9 cellular contexts compared by ENCODE assay signal in genomic region chr12:48104531-48104930, GRCh38. TPM values are rescaled to one million over a fixed set of nuclear protein-coding genes. Genes with fewer than 3 reads are reported as not detected.
DNase-seq lines count a peak whose midpoint lies in the region; ATAC-seq, FAIRE-seq and TF ChIP-seq lines count a peak whose summit lies in the region.
"Had no signal": no experiment of that assay in that cellular context is flagged by ENCODE, and none has a peak within 500 bp of the region (broad histone marks: within the 10 kb centered on the region; RNA-seq: fewer than 3 reads in every experiment).

No MANE protein-coding gene starts in this region.

- POLR2A ChIA-PET in CD4-positive, alpha-beta T cell (lab: Charles Lee) = interaction anchor here (1.3 to 2.8 kb wide), 5 partner anchors 21 to 94 kb away, joined by 3 to 50 read pairs (median 6); partner anchors contain the start of gene ASB8

- no peaks in the 10 kb centered on the region for H3K9me3 Mint-ChIP-seq in CD4-positive, alpha-beta T cell
- H3K9me3 Mint-ChIP-seq in brain = no peaks in the 10 kb centered on the region

- H3K4me3 ChIP-seq in muscle layer of duodenum (ENCODE audit: low read depth in 1 of 2, low read length in 2 of 2) = peak overlapping the region; percentile 76 to 91

- no peak for TF ChIP-seq CTCF in CD4-positive, alpha-beta T cell (IDR thresholded peaks at IDR 0.05)
- TF ChIP-seq CTCF in brain (conservative IDR thresholded peaks at IDR 0.05) = no peak
- no peak for TF ChIP-seq CTCF in D721Med (IDR thresholded peaks at IDR 0.05; ENCODE audit: insufficient read depth, missing control alignments)

- H3K4me3 Mint-ChIP-seq in CD4-positive, alpha-beta T cell = peak overlapping the region; percentile 94
- peak overlapping the region; percentile 92 to 99 (median 96) for H3K4me3 Mint-ChIP-seq in brain

- no peak for DNase-seq in CD4-positive, alpha-beta T cell
- DNase-seq in HT-29 (ENCODE audit: low spot score) (peak; percentile 65), cerebellum (ENCODE audit: low spot score) (no peak), D721Med (ENCODE audit: insufficient read length, low spot score) (no peak), glomerular visceral epithelial cell (ENCODE audit: extremely low spot score) (no peak)
- no peak for DNase-seq in activated CD4-positive, CD25-positive, alpha-beta regulatory T cell treated with anti-CD3 and anti-CD28 coated beads, Interleukin-2, amount 50 U/mL, for 72 hours

- no peaks in the 10 kb centered on the region for H3K27me3 Mint-ChIP-seq in CD4-positive, alpha-beta T cell
- H3K27me3 Mint-ChIP-seq in brain = peaks cover 13% of the 10 kb centered on the region

- no peak for FAIRE-seq in D721Med (lab: Jason Lieb, UNC)

- no peaks in the 10 kb centered on the region for H3K9me3 ChIP-seq in CD4-positive, alpha-beta T cell (ENCODE audit: control insufficient read depth, low read length)
- no peaks in the 10 kb centered on the region for H3K9me3 ChIP-seq in muscle layer of duodenum (ENCODE audit: control insufficient read depth in 1 of 2, low read length in 2 of 2)

- no peaks in the 10 kb centered on the region for H3K27me3 ChIP-seq in CD4-positive, alpha-beta T cell (ENCODE audit: control insufficient read depth, insufficient read depth, low read length)
- H3K27me3 ChIP-seq in muscle layer of duodenum (ENCODE audit: low read depth, low read length) = no peaks in the 10 kb centered on the region

- no peak for ATAC-seq in CD4-positive, alpha-beta T cell (ENCODE audit: poor library complexity)
- ATAC-seq: Right ventricle myocardium inferior had no signal

- H3K36me3 Mint-ChIP-seq in CD4-positive, alpha-beta T cell (ENCODE audit: low read depth) = peaks cover 21% of the 10 kb centered on the region
- H3K36me3 Mint-ChIP-seq in brain = no peaks in the 10 kb centered on the region

- H3K27ac Mint-ChIP-seq in CD4-positive, alpha-beta T cell = peak overlapping the region; percentile 89
- peak overlapping the region; percentile 71 to 100 (median 93) for H3K27ac Mint-ChIP-seq in brain

- intact Hi-C loops in CD4-positive, alpha-beta T cell (cut with DNase I, micrococcal nuclease) = no loop called here

- CTCF ChIA-PET in CD4-positive, alpha-beta T cell (lab: Charles Lee) = interaction anchor here (1.3 to 1.6 kb wide), 3 partner anchors 53 to 141 kb away, joined by 3 to 14 read pairs (median 7); partner anchors contain the start of genes ASB8 and TMEM106C

- no peak overlapping the region for H3K27ac ChIP-seq in CD4-positive, alpha-beta T cell (ENCODE audit: low read depth, low read length)
- H3K27ac ChIP-seq in muscle layer of duodenum (ENCODE audit: low read length) = no peak overlapping the region

- no peaks in the 10 kb centered on the region for H3K36me3 ChIP-seq in muscle layer of duodenum (ENCODE audit: control insufficient read depth in 1 of 2, insufficient read depth in 2 of 2, low read length in 2 of 2)

- peaks cover 59% of the 10 kb centered on the region for H3K4me1 Mint-ChIP-seq in CD4-positive, alpha-beta T cell (ENCODE audit: low read depth)
- H3K4me1 Mint-ChIP-seq in brain = peaks cover 46% of the 10 kb centered on the region

- peaks cover 18 to 21% of the 10 kb centered on the region in 2 donors for H3K4me1 ChIP-seq in muscle layer of duodenum (ENCODE audit: control insufficient read depth in 1 of 2, insufficient read depth in 2 of 2, low read length in 2 of 2)

RNA-seq across cellular contexts. Expression of gene SENP1, which starts 1.3 kb away (rescaled TPM):
- total RNA-seq in CD4-positive, alpha-beta T cell = 10 to 100 TPM; 20.3 to 25.7 TPM
- total RNA-seq in HT-29 (2014; rRNA removed; shearing (Covaris generic)) = 9.4 and 10.6 TPM in 2 replicates
- 9.5 TPM for polyA plus RNA-seq in brain (ENCODE audit: insufficient read depth, low read depth, low replicate concordance)
- total RNA-seq in cerebellum = 33.0 TPM

RNA-seq across cellular contexts. Expression of gene PFKM, which starts 14.6 kb away (rescaled TPM):
- total RNA-seq in CD4-positive, alpha-beta T cell = 1 to 10 TPM; 9.3 to 9.4 TPM
- 50.4 and 61.8 TPM in 2 replicates for total RNA-seq in HT-29 (2014; rRNA removed; shearing (Covaris generic))
- 51.4 TPM for polyA plus RNA-seq in brain (ENCODE audit: insufficient read depth, low read depth, low replicate concordance)
- total RNA-seq in cerebellum = 79.8 TPM

RNA-seq across cellular contexts. Expression of gene ASB8, which starts 52.8 kb away (rescaled TPM):
- total RNA-seq in CD4-positive, alpha-beta T cell = 10 to 100 TPM; 50.9 TPM
- 18.1 and 22.1 TPM in 2 replicates for total RNA-seq in HT-29 (2014; rRNA removed; shearing (Covaris generic))
- 26.6 TPM for polyA plus RNA-seq in brain (ENCODE audit: insufficient read depth, low read depth, low replicate concordance)
- total RNA-seq in cerebellum = 24.2 TPM
